Comparison of ENCODE assay signal across 25 cellular contexts in genomic region chr1:203986887-203987461, GRCh38.
"Had no signal": no experiment of that assay in that cellular context is flagged by ENCODE, and none has a peak within 500 bp of the region (broad histone marks: within the 10 kb centered on the region; RNA-seq: fewer than 3 reads in every experiment).

No MANE protein-coding gene starts in this region.

- DNase-seq: activated CD4-positive, alpha-beta T cell treated with anti-CD3 and anti-CD28 coated beads, Interleukin-2, amount 10 ng/mL, durations not matched to agents 7 days and 5 days; activated CD4-positive, CD25-positive, alpha-beta regulatory T cell treated with anti-CD3 and anti-CD28 coated beads, Interleukin-2, amount 50 U/mL, for 72 hours; activated CD8-positive, alpha-beta T cell treated with anti-CD3 and anti-CD28 coated beads for 36 hours; activated gamma-delta T cell; activated naive CD4-positive, alpha-beta T cell treated with anti-CD3 and anti-CD28 coated beads, Interleukin-2, amount 50 U/mL, for 16 hours; activated naive CD8-positive, alpha-beta T cell treated with anti-CD3 and anti-CD28 coated beads, Interleukin-2, amount 50 U/mL, for 24 hours; anterior cingulate cortex; body of pancreas; effector memory CD4-positive, alpha-beta T cell; head of caudate nucleus; hypothalamus; natural killer cell; ovary; stimulated activated CD4-positive, alpha-beta T cell treated with anti-CD3 and anti-CD28 coated beads, Interleukin-4, amount 100 ng/mL, for 1 hour; stimulated activated naive CD4-positive, alpha-beta T cell; T-helper 1 cell; testis; upper lobe of right lung; WERI-Rb-1 had no signal

- H3K4me3 Mint-ChIP-seq: activated CD4-positive, alpha-beta T cell treated with anti-CD3 and anti-CD28 coated beads, Interleukin-2, amount 10 ng/mL, durations not matched to agents 7 days and 5 days; activated CD8-positive, alpha-beta T cell treated with anti-CD3 and anti-CD28 coated beads for 36 hours; activated naive CD8-positive, alpha-beta T cell treated with anti-CD3 and anti-CD28 coated beads, Interleukin-2, amount 50 U/mL, for 24 hours; activated T-helper 1 cell treated with anti-CD3 and anti-CD28 coated beads, Interleukin-12 subunit alpha, Interleukin-12 subunit beta, Interleukin-2, Interleukin-4 antibody, amounts not matched to agents 30 ng/mL and 10 ng/mL and 1 ng/mL, durations not matched to agents 14 hours and 24 hours and 36 hours; mesothelial cell of epicardium; natural killer cell had no signal

- H3K27ac Mint-ChIP-seq: activated CD4-positive, alpha-beta T cell treated with anti-CD3 and anti-CD28 coated beads, Interleukin-2, amount 10 ng/mL, durations not matched to agents 7 days and 5 days; activated CD8-positive, alpha-beta T cell treated with anti-CD3 and anti-CD28 coated beads for 36 hours; activated naive CD8-positive, alpha-beta T cell treated with anti-CD3 and anti-CD28 coated beads, Interleukin-2, amount 50 U/mL, for 24 hours; activated T-helper 1 cell treated with anti-CD3 and anti-CD28 coated beads, Interleukin-12 subunit alpha, Interleukin-12 subunit beta, Interleukin-2, Interleukin-4 antibody, amounts not matched to agents 30 ng/mL and 10 ng/mL and 1 ng/mL, durations not matched to agents 14 hours and 24 hours and 36 hours; mesothelial cell of epicardium; natural killer cell had no signal

- H3K36me3 Mint-ChIP-seq: natural killer cell had no signal

- H3K4me1 Mint-ChIP-seq: activated naive CD8-positive, alpha-beta T cell treated with anti-CD3 and anti-CD28 coated beads, Interleukin-2, amount 50 U/mL, for 24 hours had no signal

- H3K27me3 ChIP-seq: body of pancreas, cardiac muscle cell, gastroesophageal sphincter, ovary, testis, upper lobe of right lung had no signal

- H3K36me3 ChIP-seq: cardiac muscle cell, gastroesophageal sphincter, ovary, upper lobe of right lung, WERI-Rb-1 had no signal

- ATAC-seq: activated CD8-positive, alpha-beta T cell treated with anti-CD3 and anti-CD28 coated beads for 36 hours; activated naive CD8-positive, alpha-beta T cell treated with anti-CD3 and anti-CD28 coated beads, Interleukin-2, amount 50 U/mL, for 24 hours; body of pancreas; esophagus mucosa; gastroesophageal sphincter; natural killer cell; upper lobe of right lung had no signal

- H3K4me3 ChIP-seq: body of pancreas, cardiac muscle cell, gastroesophageal sphincter, lung, ovary, testis, upper lobe of right lung had no signal

- H3K9me3 Mint-ChIP-seq: activated CD4-positive, alpha-beta T cell treated with anti-CD3 and anti-CD28 coated beads, Interleukin-2, amount 10 ng/mL, durations not matched to agents 7 days and 5 days; activated CD8-positive, alpha-beta T cell treated with anti-CD3 and anti-CD28 coated beads for 36 hours; activated naive CD8-positive, alpha-beta T cell treated with anti-CD3 and anti-CD28 coated beads, Interleukin-2, amount 50 U/mL, for 24 hours; activated T-helper 1 cell treated with anti-CD3 and anti-CD28 coated beads, Interleukin-12 subunit alpha, Interleukin-12 subunit beta, Interleukin-2, Interleukin-4 antibody, amounts not matched to agents 30 ng/mL and 10 ng/mL and 1 ng/mL, durations not matched to agents 14 hours and 24 hours and 36 hours; natural killer cell had no signal

- H3K27ac ChIP-seq: body of pancreas, cardiac muscle cell, gastroesophageal sphincter, ovary, upper lobe of right lung, WERI-Rb-1 had no signal

- H3K9me3 ChIP-seq: body of pancreas, gastroesophageal sphincter, ovary, testis, upper lobe of right lung had no signal

- H3K4me1 ChIP-seq: body of pancreas, gastroesophageal sphincter, upper lobe of right lung had no signal
